Comparison of ENCODE assay signal across 11 cellular contexts in the genomic region with DNA sequence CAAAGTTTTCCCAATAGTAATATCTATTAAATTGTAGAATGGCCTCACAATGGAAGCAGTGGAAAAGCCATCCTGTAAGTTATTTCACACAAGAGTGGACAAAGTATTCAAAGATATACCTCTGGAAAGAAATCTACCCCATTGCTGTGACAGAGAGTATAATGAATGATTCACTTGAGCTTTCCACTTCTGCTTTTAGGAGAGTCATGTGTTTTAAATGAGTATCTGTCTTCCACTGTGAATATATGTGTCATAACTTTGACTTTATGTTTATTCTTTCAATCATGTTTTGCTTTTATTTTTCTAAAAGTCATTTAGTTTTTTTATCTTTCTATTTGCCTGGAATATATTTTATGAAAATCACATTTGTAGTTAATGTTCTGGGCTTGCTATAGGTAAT.
DNase-seq lines count a peak whose midpoint lies in the region; ATAC-seq and TF ChIP-seq lines count a peak whose summit lies in the region.
"Had no signal": no experiment of that assay in that cellular context is flagged by ENCODE, and none has a peak within 500 bp of the region (broad histone marks: within the 10 kb centered on the region; RNA-seq: fewer than 3 reads in every experiment).

No MANE protein-coding gene starts in this region.

- no peak for DNase-seq in mesenchymal stem cell
- DNase-seq in HAP-1 (ENCODE audit: low spot score in 2 of 2): no peak
- DNase-seq in thyroid gland: no peak
- no peak for DNase-seq in SW480 (ENCODE audit: low spot score)
- DNase-seq: activated CD4-positive, alpha-beta memory T cell treated with anti-CD3 and anti-CD28 coated beads for 36 hours; NCI-H1092 treated with DMSO at 0.1 percent for 48 hours; NCI-H82 had no signal

- no peaks in the 10 kb centered on the region for H3K4me1 ChIP-seq in mesenchymal stem cell (ENCODE audit: control insufficient read depth, insufficient read depth, low read depth, low read length)
- H3K4me1 ChIP-seq in HAP-1: no peaks in the 10 kb centered on the region
- H3K4me1 ChIP-seq in thyroid gland: no peaks in the 10 kb centered on the region

- H3K18ac ChIP-seq in mesenchymal stem cell (ENCODE audit: low read depth in 1 of 2, low read length in 2 of 2): no peak overlapping the region

- H3K4me3 ChIP-seq in mesenchymal stem cell (ENCODE audit: insufficient read depth in 1 of 2, low read depth in 1 of 2, low read length in 2 of 2) (no peak overlapping the region), HAP-1 (no peak overlapping the region), thyroid gland (replicated peaks in 1 of 3) (no peak overlapping the region)

- H3K4ac ChIP-seq in mesenchymal stem cell (ENCODE audit: low read depth in 1 of 2, low read length in 2 of 2): no peak overlapping the region

- no peak for TF ChIP-seq POLR2A in thyroid gland (IDR thresholded peaks at IDR 0.05)

- no peak overlapping the region for H2BK15ac ChIP-seq in mesenchymal stem cell (ENCODE audit: low read depth, poor library complexity, severe bottlenecking)

- H3K36me3 ChIP-seq in mesenchymal stem cell (ENCODE audit: control insufficient read depth in 1 of 2, insufficient read depth in 2 of 2, low read depth in 1 of 2, low read length in 2 of 2) (no peaks in the 10 kb centered on the region), HAP-1 (replicated peaks) (no peaks in the 10 kb centered on the region), thyroid gland (no peaks in the 10 kb centered on the region)

- H3K27me3 ChIP-seq in mesenchymal stem cell (ENCODE audit: control insufficient read depth in 1 of 2, insufficient read depth in 1 of 2, low read length in 2 of 2) (no peaks in the 10 kb centered on the region), HAP-1 (ENCODE audit: low read depth) (0 out of 2 replicates have a peak, but pooled peaks cover 5% of the 10 kb centered on the region), thyroid gland (no peaks in the 10 kb centered on the region)

- H3K23ac ChIP-seq in mesenchymal stem cell (ENCODE audit: low read length in 2 of 2): no peak overlapping the region

- H2AFZ ChIP-seq in mesenchymal stem cell (ENCODE audit: low read depth, low read length): no peak overlapping the region

- intact Hi-C loops in thyroid gland (cut with DNase I): no loop called here

- no peak overlapping the region for H4K8ac ChIP-seq in mesenchymal stem cell (ENCODE audit: low read length)

- H2BK5ac ChIP-seq in mesenchymal stem cell (ENCODE audit: low read depth, low read length, poor library complexity, severe bottlenecking): no peak overlapping the region

- H3K4me2 ChIP-seq in mesenchymal stem cell (ENCODE audit: low read length, poor library complexity, severe bottlenecking): no peak overlapping the region

- H2AK5ac ChIP-seq in mesenchymal stem cell (ENCODE audit: low read length, severe bottlenecking): no peak overlapping the region

- ATAC-seq in GM19351 (IDR thresholded peaks at IDR 0.05; ENCODE audit: unreplicated experiment): peak; percentile 93
- peak; percentile 96 for ATAC-seq in HG02642 (IDR thresholded peaks at IDR 0.05; ENCODE audit: poor library complexity, unreplicated experiment)
- ATAC-seq in HG03354 (IDR thresholded peaks at IDR 0.05; ENCODE audit: poor library complexity, severe bottlenecking, unreplicated experiment): peak; percentile 99
- ATAC-seq: natural killer cell treated with Interleukin-12 subunit alpha and Interleukin-12 subunit beta and Interleukin-15 and Interleukin-18, amount 100 ng/mL, for 72 hours had no signal

- H4K91ac ChIP-seq in mesenchymal stem cell (ENCODE audit: low read length): no peak overlapping the region

- no peaks in the 10 kb centered on the region for H3K9me3 ChIP-seq in mesenchymal stem cell (ENCODE audit: control insufficient read depth, low read length)
- no peaks in the 10 kb centered on the region for H3K9me3 ChIP-seq in HAP-1
- H3K9me3 ChIP-seq in thyroid gland: no peaks in the 10 kb centered on the region

- H3K14ac ChIP-seq in mesenchymal stem cell (ENCODE audit: low read length in 2 of 2): no peak overlapping the region

- no peak for TF ChIP-seq CTCF in thyroid gland (IDR thresholded peaks at IDR 0.05)

- H2BK120ac ChIP-seq in mesenchymal stem cell (ENCODE audit: low read depth, low read length): no peak overlapping the region

- H3K9ac ChIP-seq in mesenchymal stem cell (ENCODE audit: low read length): peak overlapping the region; percentile 2

- H3K79me1 ChIP-seq in mesenchymal stem cell (replicated peaks; ENCODE audit: low read length, poor library complexity, severe bottlenecking): no peaks in the 10 kb centered on the region

- in situ Hi-C loops in HAP-1 (cut with MboI; ENCODE audit: low sequenced_read_pairs): no loop called here

- H3K27ac ChIP-seq in mesenchymal stem cell (ENCODE audit: low read length, poor library complexity, severe bottlenecking) (no peak overlapping the region), thyroid gland (no peak overlapping the region)

- H2BK12ac ChIP-seq in mesenchymal stem cell (ENCODE audit: low read length in 2 of 2): no peak overlapping the region
